1 cellular context compared by ENCODE assay signal in the genomic region with DNA sequence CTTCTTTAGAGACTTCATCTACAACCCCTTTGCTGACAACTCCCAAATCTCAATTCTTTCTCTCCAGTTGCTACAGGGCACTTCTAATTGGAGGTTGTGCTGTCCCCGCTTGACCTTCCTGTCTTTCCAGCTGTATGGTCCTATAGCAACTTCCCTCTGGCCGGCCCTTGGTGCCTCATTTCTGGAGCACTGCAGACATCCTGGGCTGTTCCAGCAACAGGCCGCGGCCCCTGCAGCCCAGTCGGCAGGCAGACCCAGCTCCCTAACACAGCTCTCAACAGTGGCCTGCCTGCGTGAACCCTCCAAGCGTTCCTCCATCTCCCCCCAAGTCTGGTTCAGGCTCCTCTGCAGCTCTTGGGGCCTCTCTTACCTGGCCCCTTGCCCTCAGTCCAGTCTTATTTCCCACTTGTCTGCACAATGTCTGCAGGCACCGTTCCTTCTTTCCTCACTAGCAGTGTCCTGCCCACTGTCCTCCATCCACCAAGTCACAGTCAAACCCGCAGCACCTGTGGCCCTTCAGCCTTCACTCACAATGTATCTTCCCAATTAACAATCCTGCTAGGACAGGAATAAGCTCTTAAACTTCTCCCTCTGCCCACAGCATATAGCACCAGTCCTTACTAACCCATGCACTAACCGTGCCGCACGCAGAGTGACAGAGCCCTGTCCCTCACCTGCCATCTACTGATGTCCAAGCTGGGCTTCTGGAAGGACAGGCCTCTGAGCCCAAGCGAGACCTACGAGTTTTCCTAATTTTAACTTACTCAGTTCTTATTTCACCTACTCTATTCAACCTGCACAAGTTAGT.
TF ChIP-seq lines count a peak whose summit lies in the region.

No MANE protein-coding gene starts in this region.

TF ChIP-seq in WTC11, 78 proteins besides CTCF, POLR2A, EP300 and RAD21 (continued from another document):
- TF ChIP-seq, protein P1, sequence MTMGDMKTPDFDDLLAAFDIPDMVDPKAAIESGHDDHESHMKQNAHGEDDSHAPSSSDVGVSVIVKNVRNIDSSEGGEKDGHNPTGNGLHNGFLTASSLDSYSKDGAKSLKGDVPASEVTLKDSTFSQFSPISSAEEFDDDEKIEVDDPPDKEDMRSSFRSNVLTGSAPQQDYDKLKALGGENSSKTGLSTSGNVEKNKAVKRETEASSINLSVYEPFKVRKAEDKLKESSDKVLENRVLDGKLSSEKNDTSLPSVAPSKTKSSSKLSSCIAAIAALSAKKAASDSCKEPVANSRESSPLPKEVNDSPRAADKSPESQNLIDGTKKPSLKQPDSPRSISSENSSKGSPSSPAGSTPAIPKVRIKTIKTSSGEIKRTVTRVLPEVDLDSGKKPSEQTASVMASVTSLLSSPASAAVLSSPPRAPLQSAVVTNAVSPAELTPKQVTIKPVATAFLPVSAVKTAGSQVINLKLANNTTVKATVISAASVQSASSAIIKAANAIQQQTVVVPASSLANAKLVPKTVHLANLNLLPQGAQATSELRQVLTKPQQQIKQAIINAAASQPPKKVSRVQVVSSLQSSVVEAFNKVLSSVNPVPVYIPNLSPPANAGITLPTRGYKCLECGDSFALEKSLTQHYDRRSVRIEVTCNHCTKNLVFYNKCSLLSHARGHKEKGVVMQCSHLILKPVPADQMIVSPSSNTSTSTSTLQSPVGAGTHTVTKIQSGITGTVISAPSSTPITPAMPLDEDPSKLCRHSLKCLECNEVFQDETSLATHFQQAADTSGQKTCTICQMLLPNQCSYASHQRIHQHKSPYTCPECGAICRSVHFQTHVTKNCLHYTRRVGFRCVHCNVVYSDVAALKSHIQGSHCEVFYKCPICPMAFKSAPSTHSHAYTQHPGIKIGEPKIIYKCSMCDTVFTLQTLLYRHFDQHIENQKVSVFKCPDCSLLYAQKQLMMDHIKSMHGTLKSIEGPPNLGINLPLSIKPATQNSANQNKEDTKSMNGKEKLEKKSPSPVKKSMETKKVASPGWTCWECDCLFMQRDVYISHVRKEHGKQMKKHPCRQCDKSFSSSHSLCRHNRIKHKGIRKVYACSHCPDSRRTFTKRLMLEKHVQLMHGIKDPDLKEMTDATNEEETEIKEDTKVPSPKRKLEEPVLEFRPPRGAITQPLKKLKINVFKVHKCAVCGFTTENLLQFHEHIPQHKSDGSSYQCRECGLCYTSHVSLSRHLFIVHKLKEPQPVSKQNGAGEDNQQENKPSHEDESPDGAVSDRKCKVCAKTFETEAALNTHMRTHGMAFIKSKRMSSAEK (CRISPR knock-in tag; IDR thresholded peaks at IDR 0.05; ENCODE audit: borderline replicate concordance): no peak
- no peak for TF ChIP-seq ZBTB21 (CRISPR knock-in tag; IDR thresholded peaks at IDR 0.05; ENCODE audit: borderline replicate concordance)
- no peak for TF ChIP-seq ZNF121 (CRISPR knock-in tag; IDR thresholded peaks at IDR 0.05)
- TF ChIP-seq NR2C2 (CRISPR knock-in tag; IDR thresholded peaks at IDR 0.05): no peak
- TF ChIP-seq NR1H2 (CRISPR knock-in tag; IDR thresholded peaks at IDR 0.05): no peak
- TF ChIP-seq, protein P2, sequence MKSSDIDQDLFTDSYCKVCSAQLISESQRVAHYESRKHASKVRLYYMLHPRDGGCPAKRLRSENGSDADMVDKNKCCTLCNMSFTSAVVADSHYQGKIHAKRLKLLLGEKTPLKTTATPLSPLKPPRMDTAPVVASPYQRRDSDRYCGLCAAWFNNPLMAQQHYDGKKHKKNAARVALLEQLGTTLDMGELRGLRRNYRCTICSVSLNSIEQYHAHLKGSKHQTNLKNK (CRISPR knock-in tag; IDR thresholded peaks at IDR 0.05): no peak
- TF ChIP-seq FOXK1 (CRISPR knock-in tag; IDR thresholded peaks at IDR 0.05): no peak
- TF ChIP-seq MYBL2 (CRISPR knock-in tag; IDR thresholded peaks at IDR 0.05): no peak
- no peak for TF ChIP-seq RORB (CRISPR knock-in tag; IDR thresholded peaks at IDR 0.05)
TF ChIP-seq in WTC11: peak in this region for 0.
